ENCODE assay signal across 20 cellular contexts in genomic region chr10:14507721-14508120, GRCh38.
DNase-seq lines count a peak whose midpoint lies in the region; ATAC-seq and TF ChIP-seq lines count a peak whose summit lies in the region.
"Had no signal": no experiment of that assay in that cellular context is flagged by ENCODE, and none has a peak within 500 bp of the region (broad histone marks: within the 10 kb centered on the region; RNA-seq: fewer than 3 reads in every experiment).

No MANE protein-coding gene starts in this region.

- intact Hi-C loops in CD8-positive, alpha-beta T cell (cut with DNase I, micrococcal nuclease): loop anchor here in 1 of 2 experiments (5.0 to 10.0 kb wide), 2 partner anchors 55 to 447 kb away; partner anchors contain the start of genes DCLRE1C and MEIG1

- ATAC-seq in CD8-positive, alpha-beta T cell: no peak
- ATAC-seq in activated CD8-positive, alpha-beta T cell treated with anti-CD3 and anti-CD28 coated beads, Interleukin-2, amount 10 ng/mL, durations not matched to agents 7 days and 5 days: peak; percentile 16
- no peak for ATAC-seq in naive B cell (ENCODE audit: low read depth in 2 of 2)
- ATAC-seq: gastroesophageal sphincter, left lobe of liver had no signal

- H3K36me3 Mint-ChIP-seq in activated CD4-positive, alpha-beta T cell treated with anti-CD3 and anti-CD28 coated beads, Interleukin-2, amount 10 ng/mL, durations not matched to agents 7 days and 5 days (ENCODE audit: low read depth): peaks cover 46% of the 10 kb centered on the region
- peaks cover 35% of the 10 kb centered on the region for H3K36me3 Mint-ChIP-seq in CD8-positive, alpha-beta T cell
- H3K36me3 Mint-ChIP-seq in activated CD8-positive, alpha-beta T cell treated with anti-CD3 and anti-CD28 coated beads, Interleukin-2, amount 10 ng/mL, durations not matched to agents 7 days and 5 days (ENCODE audit: low read depth): peaks cover 39% of the 10 kb centered on the region
- peaks cover 16 to 22% of the 10 kb centered on the region in 2 donors for H3K36me3 Mint-ChIP-seq in naive B cell

- no peak for TF ChIP-seq CTCF in CD8-positive, alpha-beta T cell (IDR thresholded peaks at IDR 0.05)
- TF ChIP-seq CTCF in GM20000 (IDR thresholded peaks at IDR 0.05; ENCODE audit: extremely low read depth, missing control alignments): no peak

- no peaks in the 10 kb centered on the region for H3K27me3 ChIP-seq in CD8-positive, alpha-beta T cell (ENCODE audit: insufficient read depth, low read length)
- H3K27me3 ChIP-seq: adrenal gland, breast epithelium, gastroesophageal sphincter, SJCRH30, vagina had no signal

- peaks cover 13% of the 10 kb centered on the region for H3K9me3 Mint-ChIP-seq in activated CD4-positive, alpha-beta T cell treated with anti-CD3 and anti-CD28 coated beads, Interleukin-2, amount 10 ng/mL, durations not matched to agents 7 days and 5 days
- peaks cover 10% of the 10 kb centered on the region for H3K9me3 Mint-ChIP-seq in CD8-positive, alpha-beta T cell
- H3K9me3 Mint-ChIP-seq in activated CD8-positive, alpha-beta T cell treated with anti-CD3 and anti-CD28 coated beads, Interleukin-2, amount 10 ng/mL, durations not matched to agents 7 days and 5 days (ENCODE audit: insufficient read depth): peaks cover 7% of the 10 kb centered on the region
- peaks cover 0 to 10% (median 3%) of the 10 kb centered on the region in 7 donors for H3K9me3 Mint-ChIP-seq in naive B cell
- H3K9me3 Mint-ChIP-seq: HFFc6 had no signal

- POLR2A ChIA-PET in activated CD4-positive, alpha-beta T cell treated with anti-CD3 and anti-CD28 coated beads, Interleukin-2, amount 10 ng/mL, durations not matched to agents 7 days and 5 days (lab: Charles Lee): interaction anchor here (0.6 kb wide), 1 partner anchor 1612 kb away, joined by 3 read pairs; no protein-coding TSS in a partner anchor
- POLR2A ChIA-PET in CD8-positive, alpha-beta T cell (lab: Charles Lee): interaction anchor here (1.0 kb wide), 1 partner anchor 21 kb away, joined by 3 read pairs; no protein-coding TSS in a partner anchor
- POLR2A ChIA-PET in activated CD8-positive, alpha-beta T cell treated with anti-CD3 and anti-CD28 coated beads, Interleukin-2, amount 10 ng/mL, durations not matched to agents 7 days and 5 days (lab: Charles Lee): no interaction called here

- peak overlapping the region; percentile 60 for H3K27ac Mint-ChIP-seq in activated CD4-positive, alpha-beta T cell treated with anti-CD3 and anti-CD28 coated beads, Interleukin-2, amount 10 ng/mL, durations not matched to agents 7 days and 5 days
- peak overlapping the region; percentile 88 for H3K27ac Mint-ChIP-seq in CD8-positive, alpha-beta T cell
- H3K27ac Mint-ChIP-seq in activated CD8-positive, alpha-beta T cell treated with anti-CD3 and anti-CD28 coated beads, Interleukin-2, amount 10 ng/mL, durations not matched to agents 7 days and 5 days: peak overlapping the region; percentile 65
- H3K27ac Mint-ChIP-seq in naive B cell: peak overlapping the region in 5 of 6 donors; percentile 15 to 88 (median 55)
- H3K27ac Mint-ChIP-seq: HFFc6, mesothelial cell of epicardium had no signal

- H3K36me3 ChIP-seq in CD8-positive, alpha-beta T cell (ENCODE audit: insufficient read depth, low read length): peaks cover 5% of the 10 kb centered on the region
- H3K36me3 ChIP-seq: adrenal gland, breast epithelium, gastroesophageal sphincter, SJCRH30, vagina had no signal

- H3K4me1 ChIP-seq in CD8-positive, alpha-beta T cell (ENCODE audit: insufficient read depth, low read length): peaks cover 24% of the 10 kb centered on the region
- H3K4me1 ChIP-seq: adrenal gland, breast epithelium, gastroesophageal sphincter, vagina had no signal

- H3K9me3 ChIP-seq in CD8-positive, alpha-beta T cell (ENCODE audit: low read length): no peaks in the 10 kb centered on the region
- H3K9me3 ChIP-seq: adrenal gland, breast epithelium, SJCRH30, vagina had no signal

- no peak for DNase-seq in activated CD4-positive, alpha-beta T cell treated with anti-CD3 and anti-CD28 coated beads, Interleukin-2, amount 10 ng/mL, durations not matched to agents 7 days and 5 days
- no peak for DNase-seq in activated CD4-positive, alpha-beta T cell treated with anti-CD3 and anti-CD28 coated beads, Interleukin-2, amount 50 U/mL, for 4 hours
- DNase-seq in CD8-positive, alpha-beta T cell: no peak
- no peak for DNase-seq in activated CD8-positive, alpha-beta T cell treated with anti-CD3 and anti-CD28 coated beads, Interleukin-2, amount 10 ng/mL, durations not matched to agents 7 days and 5 days
- no peak for DNase-seq in naive B cell
- no peak for DNase-seq in GM20000 (ENCODE audit: low spot score)
- no peak for DNase-seq in SHP77 treated with DMSO at 0.1 percent for 48 hours (lab: John Stamatoyannopoulos, UW)
- no peak for DNase-seq in kidney glomerular epithelial cell (lab: John Stamatoyannopoulos, UW)
- DNase-seq: ACHN, activated T-cell treated with anti-CD3 and anti-CD28 coated beads for 4 hours, adrenal gland, HFFc6, NCI-H1930, PC-9 had no signal

- no peaks in the 10 kb centered on the region for H3K27me3 Mint-ChIP-seq in activated CD4-positive, alpha-beta T cell treated with anti-CD3 and anti-CD28 coated beads, Interleukin-2, amount 10 ng/mL, durations not matched to agents 7 days and 5 days
- no peaks in the 10 kb centered on the region for H3K27me3 Mint-ChIP-seq in CD8-positive, alpha-beta T cell (ENCODE audit: low read depth)
- H3K27me3 Mint-ChIP-seq in activated CD8-positive, alpha-beta T cell treated with anti-CD3 and anti-CD28 coated beads, Interleukin-2, amount 10 ng/mL, durations not matched to agents 7 days and 5 days (ENCODE audit: low read depth): no peaks in the 10 kb centered on the region
- H3K27me3 Mint-ChIP-seq in naive B cell: no peaks in the 10 kb centered on the region

- no peak overlapping the region for H3K4me3 ChIP-seq in CD8-positive, alpha-beta T cell (ENCODE audit: low read depth, low read length)
- H3K4me3 ChIP-seq: adrenal gland, breast epithelium, gastroesophageal sphincter, PC-9, SJCRH30, vagina had no signal

- peak overlapping the region; percentile 46 for H3K27ac ChIP-seq in CD8-positive, alpha-beta T cell (ENCODE audit: low read depth, low read length)
- H3K27ac ChIP-seq: breast epithelium, gastroesophageal sphincter, PC-9, SJCRH30, vagina had no signal

- H3K4me1 Mint-ChIP-seq in activated CD4-positive, alpha-beta T cell treated with anti-CD3 and anti-CD28 coated beads, Interleukin-2, amount 10 ng/mL, durations not matched to agents 7 days and 5 days: peaks cover 43% of the 10 kb centered on the region
- peaks cover 37% of the 10 kb centered on the region for H3K4me1 Mint-ChIP-seq in CD8-positive, alpha-beta T cell (ENCODE audit: low read depth)
- H3K4me1 Mint-ChIP-seq in activated CD8-positive, alpha-beta T cell treated with anti-CD3 and anti-CD28 coated beads, Interleukin-2, amount 10 ng/mL, durations not matched to agents 7 days and 5 days (ENCODE audit: low read depth): peaks cover 33% of the 10 kb centered on the region
- peaks cover 14 to 35% (median 14%) of the 10 kb centered on the region in 3 donors for H3K4me1 Mint-ChIP-seq in naive B cell
- H3K4me1 Mint-ChIP-seq: mesothelial cell of epicardium had no signal

- CTCF ChIA-PET in activated CD4-positive, alpha-beta T cell treated with anti-CD3 and anti-CD28 coated beads, Interleukin-2, amount 10 ng/mL, durations not matched to agents 7 days and 5 days (lab: Charles Lee): interaction anchor here (1.1 kb wide), 1 partner anchor 16 kb away, joined by 3 read pairs; no protein-coding TSS in a partner anchor
- CTCF ChIA-PET in CD8-positive, alpha-beta T cell (lab: Charles Lee): interaction anchor here (1.1 to 2.1 kb wide), 4 partner anchors 9 to 316 kb away, joined by 3 to 9 read pairs (median 3); no protein-coding TSS in a partner anchor
- CTCF ChIA-PET in activated CD8-positive, alpha-beta T cell treated with anti-CD3 and anti-CD28 coated beads, Interleukin-2, amount 10 ng/mL, durations not matched to agents 7 days and 5 days (lab: Charles Lee): interaction anchor here (1.2 to 3.2 kb wide), 5 partner anchors 9 to 46 kb away, joined by 3 to 10 read pairs (median 4); no protein-coding TSS in a partner anchor

- H3K4me3 Mint-ChIP-seq in activated CD4-positive, alpha-beta T cell treated with anti-CD3 and anti-CD28 coated beads, Interleukin-2, amount 10 ng/mL, durations not matched to agents 7 days and 5 days: no peak overlapping the region
- no peak overlapping the region for H3K4me3 Mint-ChIP-seq in CD8-positive, alpha-beta T cell
- H3K4me3 Mint-ChIP-seq in activated CD8-positive, alpha-beta T cell treated with anti-CD3 and anti-CD28 coated beads, Interleukin-2, amount 10 ng/mL, durations not matched to agents 7 days and 5 days: no peak overlapping the region
- H3K4me3 Mint-ChIP-seq in naive B cell: no peak overlapping the region
- H3K4me3 Mint-ChIP-seq: HFFc6, mesothelial cell of epicardium had no signal
